ENCODE assay signal across 31 cellular contexts in genomic region chr2:232269867-232270266, GRCh38.
"Had no signal": no experiment of that assay in that cellular context is flagged by ENCODE, and none has a peak within 500 bp of the region (broad histone marks: within the 10 kb centered on the region; RNA-seq: fewer than 3 reads in every experiment).

No MANE protein-coding gene starts in this region.

- H3K4me1 Mint-ChIP-seq: immature natural killer cell, memory B cell, naive B cell had no signal

- H2AFZ ChIP-seq: neural progenitor cell had no signal

- H3K4me2 ChIP-seq: neural progenitor cell had no signal

- DNase-seq: cerebellar nuclear complex; cortex of kidney; effector memory CD8-positive, alpha-beta T cell; erythroblast; esophagus squamous epithelium; foreskin melanocyte; glutamatergic neuron; heart right ventricle; hippocampal formation; immature natural killer cell; left ventricle myocardium superior; mucosa of descending colon; naive B cell; nucleus accumbens; psoas muscle; right cardiac atrium; spleen; stimulated activated CD4-positive, alpha-beta T cell treated with anti-CD3 and anti-CD28 coated beads, Interleukin-4, amount 100 ng/mL, for 4 hours; stimulated activated naive CD4-positive, alpha-beta T cell; substantia nigra; testis; tibial artery had no signal

- FAIRE-seq: endometrium, keratinocyte had no signal

- H3K27ac ChIP-seq: esophagus squamous epithelium, heart right ventricle, neural progenitor cell, psoas muscle, skin epidermis, spleen, testis, tibial artery had no signal

- H3K27ac Mint-ChIP-seq: immature natural killer cell; memory B cell; mesothelial cell of epicardium; natural killer cell treated with Interleukin-12 subunit alpha and Interleukin-12 subunit beta and Interleukin-15 and Interleukin-18, amount 100 ng/mL, for 72 hours; neural progenitor cell; type B pancreatic cell had no signal

- H3K27me3 ChIP-seq: esophagus squamous epithelium, heart right ventricle, neural progenitor cell, spleen, testis, tibial artery had no signal

- H3K36me3 Mint-ChIP-seq: natural killer cell treated with Interleukin-12 subunit alpha and Interleukin-12 subunit beta and Interleukin-15 and Interleukin-18, amount 100 ng/mL, for 72 hours had no signal

- H3K36me3 ChIP-seq: neural progenitor cell had no signal

- H3K4me3 Mint-ChIP-seq: effector memory CD8-positive, alpha-beta T cell; immature natural killer cell; memory B cell; mesothelial cell of epicardium; natural killer cell treated with Interleukin-12 subunit alpha and Interleukin-12 subunit beta and Interleukin-15 and Interleukin-18, amount 100 ng/mL, for 72 hours; neural progenitor cell; type B pancreatic cell had no signal

- H3K4me3 ChIP-seq: esophagus squamous epithelium, heart right ventricle, lung, mucosa of descending colon, neural progenitor cell, psoas muscle, skin epidermis, spleen, testis, tibial artery had no signal

- H3K27me3 Mint-ChIP-seq: effector memory CD8-positive, alpha-beta T cell; memory B cell; naive B cell; natural killer cell treated with Interleukin-12 subunit alpha and Interleukin-12 subunit beta and Interleukin-15 and Interleukin-18, amount 100 ng/mL, for 72 hours; type B pancreatic cell had no signal

- H3K9me3 Mint-ChIP-seq: effector memory CD8-positive, alpha-beta T cell; immature natural killer cell; memory B cell; mesothelial cell of epicardium; naive B cell; natural killer cell treated with Interleukin-12 subunit alpha and Interleukin-12 subunit beta and Interleukin-15 and Interleukin-18, amount 100 ng/mL, for 72 hours; neural progenitor cell; type B pancreatic cell had no signal

- H3K9ac ChIP-seq: neural progenitor cell had no signal

- H3K4me1 ChIP-seq: heart right ventricle, psoas muscle, spleen, testis, tibial artery had no signal

- ATAC-seq: effector memory CD8-positive, alpha-beta T cell; heart right ventricle; left ventricle myocardium superior; mucosa of descending colon; natural killer cell treated with Interleukin-12 subunit alpha and Interleukin-12 subunit beta and Interleukin-15 and Interleukin-18, amount 100 ng/mL, for 72 hours; psoas muscle; right cardiac atrium had no signal

- H3K9me3 ChIP-seq: esophagus squamous epithelium, heart right ventricle, mucosa of descending colon, psoas muscle, spleen, testis, tibial artery had no signal
